In the genomic region with DNA sequence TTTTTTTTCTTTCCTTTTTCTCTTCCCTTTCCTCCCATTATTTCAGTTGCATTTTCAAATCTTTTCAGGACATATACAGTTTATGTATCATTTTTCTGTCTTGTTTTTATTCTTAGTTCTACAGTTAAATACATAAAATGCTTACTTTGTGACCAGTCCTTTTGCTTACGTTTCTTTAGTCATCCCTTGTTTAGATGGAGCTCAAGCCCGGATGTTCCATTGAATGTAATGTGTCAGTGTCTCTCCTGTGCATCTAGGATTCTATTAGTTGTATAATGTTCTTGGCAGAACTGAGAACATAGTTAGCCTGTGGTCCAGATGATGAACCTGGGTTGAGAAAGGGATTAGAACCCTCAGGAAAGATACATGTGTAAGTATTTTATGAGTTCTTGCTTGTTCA, we compare ENCODE assay signal across 19 cellular contexts. TPM values are rescaled to one million over a fixed set of nuclear protein-coding genes. Genes with fewer than 3 reads are reported as not detected.
DNase-seq lines count a peak whose midpoint lies in the region; ATAC-seq and TF ChIP-seq lines count a peak whose summit lies in the region.
"Had no signal": no experiment of that assay in that cellular context is flagged by ENCODE, and none has a peak within 500 bp of the region (broad histone marks: within the 10 kb centered on the region; RNA-seq: fewer than 3 reads in every experiment).

No MANE protein-coding gene starts in this region.

- H3K9me3 ChIP-seq in breast epithelium (peaks cover 5 to 12% of the 10 kb centered on the region in 2 donors), osteoblast (ENCODE audit: low read depth, low read length) (no peaks in the 10 kb centered on the region)
- H3K9me3 ChIP-seq: BLaER1 had no signal

- H4K20me1 ChIP-seq in osteoblast (ENCODE audit: insufficient read depth, low read length), result peaks cover 5% of the 10 kb centered on the region
- H4K20me1 ChIP-seq: BLaER1 had no signal

- POLR2A ChIA-PET in MCF 10A (lab: Yijun Ruan, JAX), result interaction anchor here (0.7 kb wide), 1 partner anchor 8 kb away, joined by 3 read pairs; no protein-coding TSS in a partner anchor

- H3K27me3 ChIP-seq in breast epithelium (no peaks in the 10 kb centered on the region), osteoblast (ENCODE audit: insufficient read depth, low read length) (no peaks in the 10 kb centered on the region)
- H3K27me3 ChIP-seq: BLaER1 had no signal

- H3K27ac ChIP-seq in breast epithelium, result no peak overlapping the region
- peak overlapping the region; percentile 65 for H3K27ac ChIP-seq in osteoblast (ENCODE audit: low read depth, low read length)
- H3K27ac ChIP-seq: 22Rv1, BLaER1, C4-2B had no signal

- DNase-seq in MCF 10A (ENCODE audit: unreplicated experiment) (no peak), breast epithelium (ENCODE audit: low spot score in 2 of 2) (no peak), chondrocyte (ENCODE audit: low spot score) (no peak), osteoblast (ENCODE audit: insufficient read length, low spot score, missing footprints) (no peak), inferior parietal cortex (ENCODE audit: extremely low spot score) (no peak)
- DNase-seq: Caco-2; CD4-positive, CD25-positive, alpha-beta regulatory T cell; CD8-positive, alpha-beta T cell; DMS153; DND-41; GDM1; GOT3 had no signal

- CTCF ChIA-PET in MCF 10A (lab: Yijun Ruan, JAX), result interaction anchor here (0.5 to 0.7 kb wide), 2 partner anchors 16 to 1127 kb away, joined by 3 read pairs; no protein-coding TSS in a partner anchor

- H3K79me2 ChIP-seq in osteoblast (ENCODE audit: insufficient read depth, low read length), result peaks cover 75% of the 10 kb centered on the region

- no peak for ATAC-seq in GM21390 (IDR thresholded peaks at IDR 0.05; ENCODE audit: unreplicated experiment)
- ATAC-seq: CD8-positive, alpha-beta T cell; GM12878 had no signal

- BruUV-seq in MCF 10A (replicated peaks; lab: Mats Ljungman, UMichigan), result no TSS peak

- intact Hi-C loops in MCF 10A (cut with micrococcal nuclease), result no loop called here
- intact Hi-C loops in breast epithelium (cut with DNase I; ENCODE audit: low total_unique reads), result no loop called here

- peak overlapping the region; percentile 11 for H3K27ac Mint-ChIP-seq in MCF 10A (ENCODE audit: low read depth, unreplicated experiment)
- H3K27ac Mint-ChIP-seq in chondrocyte (ENCODE audit: unreplicated experiment), result peak overlapping the region; percentile 9
- H3K27ac Mint-ChIP-seq: B cell; CD4-positive, CD25-positive, alpha-beta regulatory T cell; CD8-positive, alpha-beta T cell had no signal

- TF ChIP-seq CTCF in MCF 10A (IDR thresholded peaks at IDR 0.05; ENCODE audit: unreplicated experiment), result no peak
- no peak for TF ChIP-seq CTCF in breast epithelium (IDR thresholded peaks at IDR 0.05)
- no peak for TF ChIP-seq CTCF in chondrocyte (IDR thresholded peaks at IDR 0.05)
- no peak for TF ChIP-seq CTCF in osteoblast (IDR thresholded peaks at IDR 0.05; ENCODE audit: extremely low read depth, low read depth, low read length)

- no peak for TF ChIP-seq POLR2A in breast epithelium (IDR thresholded peaks at IDR 0.05)

- H2AFZ ChIP-seq in osteoblast (ENCODE audit: low read length), result no peak overlapping the region

- H3K9me3 Mint-ChIP-seq in MCF 10A (ENCODE audit: unreplicated experiment) (peaks cover 8% of the 10 kb centered on the region), chondrocyte (ENCODE audit: low read depth) (peaks cover 27% of the 10 kb centered on the region)

- H3K4me3 ChIP-seq in breast epithelium (no peak overlapping the region), osteoblast (ENCODE audit: insufficient read depth, low read length) (no peak overlapping the region)
- H3K4me3 ChIP-seq: BLaER1, GM12878, HAP-1 had no signal

- H3K4me3 Mint-ChIP-seq in MCF 10A (ENCODE audit: unreplicated experiment) (no peak overlapping the region), chondrocyte (ENCODE audit: unreplicated experiment) (no peak overlapping the region)
- H3K4me3 Mint-ChIP-seq: B cell; CD4-positive, CD25-positive, alpha-beta regulatory T cell; CD8-positive, alpha-beta T cell had no signal

- no peaks in the 10 kb centered on the region for H3K27me3 Mint-ChIP-seq in MCF 10A (ENCODE audit: insufficient read depth, unreplicated experiment)
- no peaks in the 10 kb centered on the region for H3K27me3 Mint-ChIP-seq in chondrocyte (ENCODE audit: low read depth)

- no peaks in the 10 kb centered on the region for H3K36me3 ChIP-seq in breast epithelium
- H3K36me3 ChIP-seq in osteoblast (ENCODE audit: insufficient read depth, low read length), result no peaks in the 10 kb centered on the region
- H3K36me3 ChIP-seq: BLaER1, HAP-1 had no signal

- H3K4me1 Mint-ChIP-seq in MCF 10A (ENCODE audit: insufficient read depth, unreplicated experiment), result peaks cover 4% of the 10 kb centered on the region
- peaks cover 10% of the 10 kb centered on the region for H3K4me1 Mint-ChIP-seq in chondrocyte (ENCODE audit: low read depth)
- H3K4me1 Mint-ChIP-seq: B cell; CD4-positive, CD25-positive, alpha-beta regulatory T cell had no signal

- H3K36me3 Mint-ChIP-seq in MCF 10A (ENCODE audit: insufficient read depth, unreplicated experiment) (no peaks in the 10 kb centered on the region), chondrocyte (ENCODE audit: low read depth) (peaks cover 10% of the 10 kb centered on the region)
- H3K36me3 Mint-ChIP-seq: CD4-positive, CD25-positive, alpha-beta regulatory T cell; CD8-positive, alpha-beta T cell had no signal

- no peaks in the 10 kb centered on the region for H3K4me1 ChIP-seq in breast epithelium
- peaks cover 6% of the 10 kb centered on the region for H3K4me1 ChIP-seq in osteoblast (ENCODE audit: insufficient read depth, low read length)
- H3K4me1 ChIP-seq: BLaER1, Caco-2, HAP-1 had no signal

- H3K4me2 ChIP-seq in osteoblast (ENCODE audit: insufficient read depth, low read length), result no peak overlapping the region
- H3K4me2 ChIP-seq: BLaER1 had no signal

RNA-seq across cellular contexts. Expression of a gene that starts 17.8 kb away (rescaled TPM):
- total RNA-seq in MCF 10A (2022) (21.8 and 24.0 TPM in 2 replicates), breast epithelium (10 to 100 TPM; 15.2 to 67.0 (median 19.3) TPM), chondrocyte (18.5 to 24.9 TPM (median 23.6 TPM) in 3 replicates), osteoblast (23.5 and 34.2 TPM in 2 replicates)
- total RNA-seq: Caco-2; CD8-positive, alpha-beta T cell had no signal
